ENCODE assay signal across 9 cellular contexts in genomic region chr17:49557204-49558024, GRCh38. TPM values are rescaled to one million over a fixed set of nuclear protein-coding genes. Genes with fewer than 3 reads are reported as not detected.
DNase-seq lines count a peak whose midpoint lies in the region; ATAC-seq and TF ChIP-seq lines count a peak whose summit lies in the region.
"Had no signal": no experiment of that assay in that cellular context is flagged by ENCODE, and none has a peak within 500 bp of the region (broad histone marks: within the 10 kb centered on the region; RNA-seq: fewer than 3 reads in every experiment).

No MANE protein-coding gene starts in this region.

- peaks cover 31% of the 10 kb centered on the region for H3K27me3 Mint-ChIP-seq in brain

- no peak overlapping the region for H4K5ac ChIP-seq in IMR-90 (ENCODE audit: low read depth, low read length)

- no peak overlapping the region for H3K18ac ChIP-seq in IMR-90 (ENCODE audit: low read depth, low read length)

- no peak overlapping the region for H2AK5ac ChIP-seq in IMR-90 (ENCODE audit: low read depth, low read length)

- H4K91ac ChIP-seq in IMR-90 (ENCODE audit: insufficient read depth, low read depth, low read length) = no peak overlapping the region

- no peak overlapping the region for H2BK5ac ChIP-seq in IMR-90 (ENCODE audit: low read depth, low read length, poor library complexity, severe bottlenecking)

- H3K4me3 Mint-ChIP-seq in brain = peak overlapping the region in 3 of 5 experiments; percentile 28 to 59 (median 56)
- H3K4me3 Mint-ChIP-seq: T-helper 1 cell treated with Interleukin-12 subunit alpha and Interleukin-12 subunit beta and Interleukin-4 antibody, amounts not matched to agents 30 μg/mL and 1 μg/mL, for 36 hours had no signal

- no peak overlapping the region for H3K4ac ChIP-seq in IMR-90 (ENCODE audit: low read depth, low read length)

- H3K27ac ChIP-seq in IMR-90 (ENCODE audit: insufficient read depth, low read length) = no peak overlapping the region
- H3K27ac ChIP-seq in OCI-LY1 (ENCODE audit: low read depth, low read length, poor library complexity, severe bottlenecking) = no peak overlapping the region

- H3K56ac ChIP-seq in IMR-90 (ENCODE audit: extremely low read depth, insufficient read depth, low read length) = no peak overlapping the region

- peaks cover 2 to 11% (median 6%) of the 10 kb centered on the region in 5 experiments for H3K9me3 Mint-ChIP-seq in brain
- H3K9me3 Mint-ChIP-seq: T-helper 1 cell treated with Interleukin-12 subunit alpha and Interleukin-12 subunit beta and Interleukin-4 antibody, amounts not matched to agents 30 μg/mL and 1 μg/mL, for 36 hours had no signal

- peak overlapping the region; percentile 3 for H2AFZ ChIP-seq in IMR-90 (replicated peaks; ENCODE audit: low read length, poor library complexity)
- H2AFZ ChIP-seq in OCI-LY1 (ENCODE audit: low read length) = no peak overlapping the region

- no peak overlapping the region for H3K23ac ChIP-seq in IMR-90 (ENCODE audit: low read depth, low read length)

- H2BK120ac ChIP-seq in IMR-90 (ENCODE audit: low read depth, low read length) = no peak overlapping the region

- POLR2A ChIA-PET in IMR-90 (lab: Charles Lee; ENCODE audit: unreplicated experiment) = no interaction called here

- H3K4me1 ChIP-seq in IMR-90 (ENCODE audit: control insufficient read depth, insufficient read depth, low read length) = peaks cover 2% of the 10 kb centered on the region; the same call in 1 of the 2 replicates
- H3K4me1 ChIP-seq in OCI-LY1 (ENCODE audit: insufficient read depth, low read length, severe bottlenecking) = peaks cover 3% of the 10 kb centered on the region

- H3K9me1 ChIP-seq in IMR-90 (ENCODE audit: insufficient read depth, low read length) = no peaks in the 10 kb centered on the region

- dilution Hi-C loops in IMR-90 (cut with HindIII; ENCODE audit: low sequenced_read_pairs, unreplicated experiment) = no loop called here

- no peak overlapping the region for H3K14ac ChIP-seq in IMR-90 (replicated peaks; ENCODE audit: low read depth, low read length)

- H3K27me3 ChIP-seq in IMR-90 (ENCODE audit: control insufficient read depth, insufficient read depth, low read length) (peaks cover 28% of the 10 kb centered on the region), OCI-LY1 (ENCODE audit: insufficient read depth, low read length) (no peaks in the 10 kb centered on the region)

- peak; percentile 57 for TF ChIP-seq RAD21 in IMR-90 (IDR thresholded peaks at IDR 0.05; ENCODE audit: low read length)

- ATAC-seq in IMR-90 (ENCODE audit: low read depth) = peak; percentile 52
- ATAC-seq in GM21786 (IDR thresholded peaks at IDR 0.05; ENCODE audit: unreplicated experiment) = no peak
- no peak for ATAC-seq in GM19467 (IDR thresholded peaks at IDR 0.05; ENCODE audit: unreplicated experiment)

- no peaks in the 10 kb centered on the region for H3K79me1 ChIP-seq in IMR-90 (ENCODE audit: low read depth in 1 of 2, low read length in 2 of 2)

- no peaks in the 10 kb centered on the region for H3K36me3 Mint-ChIP-seq in brain

- H3K4me1 Mint-ChIP-seq in brain = peaks cover 28% of the 10 kb centered on the region

- CTCF ChIA-PET in IMR-90 (lab: Yijun Ruan, JAX) = interaction anchor here (0.6 to 1.3 kb wide), 11 partner anchors 10 to 1385 kb away, joined by 3 to 11 read pairs (median 3); partner anchors contain the start of gene SLC35B1

- no peak overlapping the region for H2AK9ac ChIP-seq in IMR-90 (replicated peaks; ENCODE audit: low read depth, low read length, poor library complexity)

- no TSS peak for BruUV-seq in IMR-90 (replicated peaks; lab: Mats Ljungman, UMichigan)

- H3K36me3 ChIP-seq in IMR-90 (ENCODE audit: control insufficient read depth, insufficient read depth, low read length) (no peaks in the 10 kb centered on the region), OCI-LY1 (ENCODE audit: insufficient read depth, low read length) (no peaks in the 10 kb centered on the region)

- H3K9me3 ChIP-seq in IMR-90 (ENCODE audit: control insufficient read depth, insufficient read depth, low read length) = no peaks in the 10 kb centered on the region
- H3K9me3 ChIP-seq in OCI-LY1 (ENCODE audit: low read length) = no peaks in the 10 kb centered on the region

- H3K4me2 ChIP-seq in IMR-90 (ENCODE audit: low read depth, low read length) (no peak overlapping the region), OCI-LY1 (ENCODE audit: low read length) (no peak overlapping the region)

- no peak overlapping the region for H3K9ac ChIP-seq in IMR-90 (ENCODE audit: low read depth, low read length)
- no peak overlapping the region for H3K9ac ChIP-seq in OCI-LY1 (ENCODE audit: low read length)

- no peak for TF ChIP-seq POLR2A in IMR-90 (IDR thresholded peaks at IDR 0.05; ENCODE audit: low read depth, low read length)

- intact Hi-C loops in IMR-90 (cut with micrococcal nuclease) = loop anchor here (1.0 to 2.0 kb wide), 2 partner anchors 143 to 242 kb away; partner anchors contain the start of gene PHB1

- H3F3A ChIP-seq in OCI-LY1 (ENCODE audit: insufficient read depth, low read length) = no peaks in the 10 kb centered on the region

- H3K79me2 ChIP-seq in OCI-LY1 (ENCODE audit: insufficient read depth, low read length) = no peaks in the 10 kb centered on the region

- H3K27ac Mint-ChIP-seq in brain = peak overlapping the region in 4 of 5 experiments; percentile 14 to 67 (median 25)
- H3K27ac Mint-ChIP-seq: T-helper 1 cell treated with Interleukin-12 subunit alpha and Interleukin-12 subunit beta and Interleukin-4 antibody, amounts not matched to agents 30 μg/mL and 1 μg/mL, for 36 hours had no signal

- TF ChIP-seq CTCF in IMR-90 (conservative IDR thresholded peaks at IDR 0.05; ENCODE audit: low read depth, low read length) (peak; percentile 55), OCI-LY1 (IDR thresholded peaks at IDR 0.05; ENCODE audit: low read length) (peak; percentile 61), brain (conservative IDR thresholded peaks at IDR 0.05) (peak; percentile 58 to 77)

- peak; percentile 83 for DNase-seq in DMS53 (lab: John Stamatoyannopoulos, UW)
- DNase-seq in IMR-90 = peak; percentile 46
- peak; percentile 29 for DNase-seq in kidney glomerular epithelial cell (lab: John Stamatoyannopoulos, UW)
- peak; percentile 42 for DNase-seq in ureter (ENCODE audit: low spot score)

- no peaks in the 10 kb centered on the region for H4K20me1 ChIP-seq in IMR-90 (ENCODE audit: insufficient read depth, low read length)
- no peaks in the 10 kb centered on the region for H4K20me1 ChIP-seq in OCI-LY1 (ENCODE audit: insufficient read depth, low read length)

- in situ Hi-C loops in IMR-90 (cut with MboI; ENCODE audit: low sequenced_read_pairs) = no loop called here

- no peaks in the 10 kb centered on the region for H3K9me2 ChIP-seq in OCI-LY1 (ENCODE audit: low read depth, low read length)

- H2BK15ac ChIP-seq in IMR-90 (ENCODE audit: low read depth, low read length) = no peak overlapping the region

- no peak overlapping the region for H4K8ac ChIP-seq in IMR-90 (ENCODE audit: low read depth in 2 of 2, low read length in 2 of 2)

- H2BK20ac ChIP-seq in IMR-90 (ENCODE audit: low read depth, low read length) = no peak overlapping the region

- WGBS in IMR-90 (ENCODE audit: extremely low coverage in 2 of 2, insufficient read length in 1 of 2), 2 experiments = 7% methylated on average over 6 of the region's 13 CpGs; no CpG with 5 or more reads in 1 of the 2 experiments

- H3K4me3 ChIP-seq in IMR-90 (ENCODE audit: insufficient read depth, low read depth, low read length) = no peak overlapping the region
- no peak overlapping the region for H3K4me3 ChIP-seq in OCI-LY1 (ENCODE audit: low read depth, low read length, poor library complexity, severe bottlenecking)

TF ChIP-seq in IMR-90, 13 proteins besides CTCF, POLR2A, EP300 and RAD21:
- no peak for TF ChIP-seq ELK1 (IDR thresholded peaks at IDR 0.05; ENCODE audit: borderline replicate concordance, low read depth, low read length)
- TF ChIP-seq CEBPB (IDR thresholded peaks at IDR 0.05; ENCODE audit: low read depth, low read length) = no peak
- peak; percentile 28; the same call in 1 of the 2 replicates for TF ChIP-seq SMC3 (IDR thresholded peaks at IDR 0.05; ENCODE audit: low read depth, low read length)
- no peak for TF ChIP-seq NFE2L2 (IDR thresholded peaks at IDR 0.05; ENCODE audit: low read depth, low read length)
- no peak for TF ChIP-seq FOS (IDR thresholded peaks at IDR 0.05; ENCODE audit: low read depth, low read length)
- no peak for TF ChIP-seq USF2 (IDR thresholded peaks at IDR 0.05; ENCODE audit: low read depth, low read length)

RNA-seq across cellular contexts. Expression of gene NXPH3, which starts 18.3 kb away (rescaled TPM):
- 0.18 and 0.28 TPM in 2 replicates for total RNA-seq in IMR-90 (2012; rRNA removed)
- 0.20 and 0.31 TPM in 2 replicates for polyA plus RNA-seq in IMR-90 (2012; rRNA removed)
- polyA plus RNA-seq in IMR-90 (2012; cell fraction: cytosol; rRNA removed) = 0.22 and 0.25 TPM in 2 replicates
- 0.03 and 0.14 TPM in 2 replicates for polyA plus RNA-seq in IMR-90 (2012; cell fraction: nucleus; rRNA removed; ENCODE audit: low replicate concordance)
- polyA plus RNA-seq in brain (ENCODE audit: insufficient read depth, low read depth, low replicate concordance) = 5.1 TPM
- 9.2 TPM for total RNA-seq in ureter

Comparison
In these comparisons a context has a peak if more than half of its experiments do, and no peak if none do; other contexts are left out.
1. DNase-seq: peak in every context shown above with its lines; median percentile 83 in DMS53; 46 in IMR-90; 42 in ureter; 29 in kidney glomerular epithelial cell.